30 cellular contexts compared by ENCODE assay signal in genomic region chr1:16307222-16307621, GRCh38.
"Had no signal": no experiment of that assay in that cellular context is flagged by ENCODE, and none has a peak within 500 bp of the region (broad histone marks: within the 10 kb centered on the region; RNA-seq: fewer than 3 reads in every experiment).

No MANE protein-coding gene starts in this region.

- H3K4me3 Mint-ChIP-seq: activated CD4-positive, alpha-beta memory T cell treated with anti-CD3 and anti-CD28 coated beads, Interleukin-2, amount 10 ng/mL, durations not matched to agents 7 days and 5 days; activated CD4-positive, alpha-beta T cell treated with anti-CD3 and anti-CD28 coated beads, Interleukin-2, amount 10 ng/mL, durations not matched to agents 24 days and 14 days; activated CD8-positive, alpha-beta memory T cell treated with anti-CD3 and anti-CD28 coated beads, Interleukin-2, amount 10 ng/mL, durations not matched to agents 7 days and 5 days; activated CD8-positive, alpha-beta T cell treated with anti-CD3 and anti-CD28 coated beads, Interleukin-2, amount 10 ng/mL, durations not matched to agents 7 days and 5 days; activated naive CD4-positive, alpha-beta T cell treated with anti-CD3 and anti-CD28 coated beads, Interleukin-2, amount 10 ng/mL, durations not matched to agents 7 days and 5 days; activated naive CD4-positive, alpha-beta T cell treated with anti-CD3 and anti-CD28 coated beads, Interleukin-2, amount 50 U/mL, for 24 hours; activated naive CD8-positive, alpha-beta T cell; activated naive CD8-positive, alpha-beta T cell treated with anti-CD3 and anti-CD28 coated beads, Interleukin-2, amount 10 ng/mL, durations not matched to agents 7 days and 5 days; activated naive CD8-positive, alpha-beta T cell treated with anti-CD3 and anti-CD28 coated beads, Interleukin-2, amount 50 U/mL, for 24 hours; activated T-cell treated with anti-CD3 and anti-CD28 coated beads, Interleukin-2, amount 50 U/mL, for 24 hours; brain; T-helper 1 cell treated with Interleukin-12 subunit alpha and Interleukin-12 subunit beta and Interleukin-4 antibody, amounts not matched to agents 30 μg/mL and 1 μg/mL, for 36 hours had no signal

- H3K4me1 Mint-ChIP-seq: activated CD4-positive, alpha-beta memory T cell treated with anti-CD3 and anti-CD28 coated beads, Interleukin-2, amount 10 ng/mL, durations not matched to agents 7 days and 5 days; activated CD4-positive, alpha-beta T cell treated with anti-CD3 and anti-CD28 coated beads, Interleukin-2, amount 10 ng/mL, durations not matched to agents 24 days and 14 days; activated CD8-positive, alpha-beta memory T cell treated with anti-CD3 and anti-CD28 coated beads, Interleukin-2, amount 10 ng/mL, durations not matched to agents 7 days and 5 days; activated naive CD4-positive, alpha-beta T cell treated with anti-CD3 and anti-CD28 coated beads, Interleukin-2, amount 10 ng/mL, durations not matched to agents 7 days and 5 days; activated naive CD4-positive, alpha-beta T cell treated with anti-CD3 and anti-CD28 coated beads, Interleukin-2, amount 50 U/mL, for 24 hours; activated naive CD8-positive, alpha-beta T cell treated with anti-CD3 and anti-CD28 coated beads, Interleukin-2, amount 10 ng/mL, durations not matched to agents 7 days and 5 days; activated naive CD8-positive, alpha-beta T cell treated with anti-CD3 and anti-CD28 coated beads, Interleukin-2, amount 50 U/mL, for 24 hours; brain had no signal

- H3K27ac ChIP-seq: ascending aorta, cardiac muscle cell, VCaP had no signal

- DNase-seq: activated CD4-positive, alpha-beta memory T cell treated with anti-CD3 and anti-CD28 coated beads, Interleukin-2, amount 10 ng/mL, durations not matched to agents 7 days and 5 days; activated CD4-positive, alpha-beta T cell treated with anti-CD3 and anti-CD28 coated beads for 4 hours; activated CD4-positive, alpha-beta T cell treated with anti-CD3 and anti-CD28 coated beads, Interleukin-2, amount 10 ng/mL, durations not matched to agents 24 days and 14 days; activated CD4-positive, alpha-beta T cell treated with anti-CD3 and anti-CD28 coated beads, Interleukin-2, amount 50 U/mL, for 48 hours; activated CD4-positive, CD25-positive, alpha-beta regulatory T cell; activated CD8-positive, alpha-beta memory T cell treated with anti-CD3 and anti-CD28 coated beads for 24 hours; activated CD8-positive, alpha-beta memory T cell treated with anti-CD3 and anti-CD28 coated beads, Interleukin-2, amount 10 ng/mL, durations not matched to agents 7 days and 5 days; activated CD8-positive, alpha-beta memory T cell treated with anti-CD3 and anti-CD28 coated beads, Interleukin-2, amount 50 U/mL, for 48 hours; activated CD8-positive, alpha-beta T cell treated with anti-CD3 and anti-CD28 coated beads, Interleukin-2, amount 10 ng/mL, durations not matched to agents 7 days and 5 days; activated effector memory CD4-positive, alpha-beta T cell treated with Interleukin-2 at 50 U/mL for 16 hours; activated gamma-delta T cell; activated naive CD4-positive, alpha-beta T cell treated with anti-CD3 and anti-CD28 coated beads, Interleukin-2, amount 10 ng/mL, durations not matched to agents 7 days and 5 days; activated naive CD4-positive, alpha-beta T cell treated with Interleukin-2 at 50 U/mL for 16 hours; activated naive CD8-positive, alpha-beta T cell treated with anti-CD3 and anti-CD28 coated beads, Interleukin-2, amount 10 ng/mL, durations not matched to agents 7 days and 5 days; activated naive CD8-positive, alpha-beta T cell treated with anti-CD3 and anti-CD28 coated beads, Interleukin-2, amount 50 U/mL, for 24 hours; activated T-cell treated with anti-CD3 and anti-CD28 coated beads, Interleukin-2, amount 50 U/mL, for 24 hours; activated T-cell treated with anti-CD3 and anti-CD28 coated beads, Interleukin-2, amount 50 U/mL, for 48 hours; amygdala; anterior cingulate cortex; central memory CD4-positive, alpha-beta T cell; T-helper 1 cell had no signal

- H3K27me3 Mint-ChIP-seq: activated CD4-positive, alpha-beta memory T cell treated with anti-CD3 and anti-CD28 coated beads, Interleukin-2, amount 10 ng/mL, durations not matched to agents 7 days and 5 days; activated CD4-positive, alpha-beta T cell treated with anti-CD3 and anti-CD28 coated beads, Interleukin-2, amount 10 ng/mL, durations not matched to agents 24 days and 14 days; activated CD8-positive, alpha-beta memory T cell treated with anti-CD3 and anti-CD28 coated beads, Interleukin-2, amount 10 ng/mL, durations not matched to agents 7 days and 5 days; activated naive CD4-positive, alpha-beta T cell treated with anti-CD3 and anti-CD28 coated beads, Interleukin-2, amount 10 ng/mL, durations not matched to agents 7 days and 5 days; activated naive CD4-positive, alpha-beta T cell treated with anti-CD3 and anti-CD28 coated beads, Interleukin-2, amount 50 U/mL, for 24 hours; activated naive CD8-positive, alpha-beta T cell; activated naive CD8-positive, alpha-beta T cell treated with anti-CD3 and anti-CD28 coated beads, Interleukin-2, amount 10 ng/mL, durations not matched to agents 7 days and 5 days; activated naive CD8-positive, alpha-beta T cell treated with anti-CD3 and anti-CD28 coated beads, Interleukin-2, amount 50 U/mL, for 24 hours; activated T-cell treated with anti-CD3 and anti-CD28 coated beads, Interleukin-2, amount 50 U/mL, for 24 hours had no signal

- H3K4me3 ChIP-seq: ascending aorta, cardiac muscle cell had no signal

- ATAC-seq: activated CD4-positive, CD25-positive, alpha-beta regulatory T cell treated with anti-CD3 and anti-CD28 coated beads, Interleukin-2, amount 50 U/mL, for 24 hours; activated CD8-positive, alpha-beta memory T cell treated with anti-CD3 and anti-CD28 coated beads, Interleukin-2, amount 10 ng/mL, durations not matched to agents 7 days and 5 days; activated CD8-positive, alpha-beta T cell treated with anti-CD3 and anti-CD28 coated beads, Interleukin-2, amount 10 ng/mL, durations not matched to agents 7 days and 5 days; activated naive CD8-positive, alpha-beta T cell treated with anti-CD3 and anti-CD28 coated beads, Interleukin-2, amount 50 U/mL, for 24 hours had no signal

- H3K9me3 Mint-ChIP-seq: activated CD4-positive, alpha-beta memory T cell treated with anti-CD3 and anti-CD28 coated beads, Interleukin-2, amount 10 ng/mL, durations not matched to agents 7 days and 5 days; activated CD4-positive, alpha-beta T cell treated with anti-CD3 and anti-CD28 coated beads, Interleukin-2, amount 10 ng/mL, durations not matched to agents 24 days and 14 days; activated naive CD4-positive, alpha-beta T cell treated with anti-CD3 and anti-CD28 coated beads, Interleukin-2, amount 10 ng/mL, durations not matched to agents 7 days and 5 days; activated naive CD4-positive, alpha-beta T cell treated with anti-CD3 and anti-CD28 coated beads, Interleukin-2, amount 50 U/mL, for 24 hours; activated naive CD8-positive, alpha-beta T cell treated with anti-CD3 and anti-CD28 coated beads, Interleukin-2, amount 10 ng/mL, durations not matched to agents 7 days and 5 days; activated naive CD8-positive, alpha-beta T cell treated with anti-CD3 and anti-CD28 coated beads, Interleukin-2, amount 50 U/mL, for 24 hours; activated T-cell treated with anti-CD3 and anti-CD28 coated beads, Interleukin-2, amount 50 U/mL, for 24 hours; activated T-helper 2 cell treated with anti-CD3 and anti-CD28 coated beads, Interferon-gamma antibody, Interleukin-2, Interleukin-4, amounts not matched to agents 10 μg/mL and 5 μg/mL and 100 μg/mL, durations not matched to agents 14 hours and 24 hours and 36 hours; T-helper 1 cell treated with Interleukin-12 subunit alpha and Interleukin-12 subunit beta and Interleukin-4 antibody, amounts not matched to agents 30 μg/mL and 1 μg/mL, for 36 hours had no signal

- H3K9me3 ChIP-seq: ascending aorta had no signal

- H3K27ac Mint-ChIP-seq: activated CD4-positive, alpha-beta memory T cell treated with anti-CD3 and anti-CD28 coated beads, Interleukin-2, amount 10 ng/mL, durations not matched to agents 7 days and 5 days; activated CD4-positive, alpha-beta T cell treated with anti-CD3 and anti-CD28 coated beads, Interleukin-2, amount 10 ng/mL, durations not matched to agents 24 days and 14 days; activated CD8-positive, alpha-beta memory T cell treated with anti-CD3 and anti-CD28 coated beads, Interleukin-2, amount 10 ng/mL, durations not matched to agents 7 days and 5 days; activated CD8-positive, alpha-beta T cell treated with anti-CD3 and anti-CD28 coated beads, Interleukin-2, amount 10 ng/mL, durations not matched to agents 7 days and 5 days; activated naive CD4-positive, alpha-beta T cell treated with anti-CD3 and anti-CD28 coated beads, Interleukin-2, amount 10 ng/mL, durations not matched to agents 7 days and 5 days; activated naive CD4-positive, alpha-beta T cell treated with anti-CD3 and anti-CD28 coated beads, Interleukin-2, amount 50 U/mL, for 24 hours; activated naive CD8-positive, alpha-beta T cell; activated naive CD8-positive, alpha-beta T cell treated with anti-CD3 and anti-CD28 coated beads, Interleukin-2, amount 10 ng/mL, durations not matched to agents 7 days and 5 days; activated naive CD8-positive, alpha-beta T cell treated with anti-CD3 and anti-CD28 coated beads, Interleukin-2, amount 50 U/mL, for 24 hours; activated T-cell treated with anti-CD3 and anti-CD28 coated beads, Interleukin-2, amount 50 U/mL, for 24 hours; activated T-helper 2 cell treated with anti-CD3 and anti-CD28 coated beads, Interferon-gamma antibody, Interleukin-2, Interleukin-4, amounts not matched to agents 10 μg/mL and 5 μg/mL and 100 μg/mL, durations not matched to agents 14 hours and 24 hours and 36 hours; brain; T-helper 1 cell treated with Interleukin-12 subunit alpha and Interleukin-12 subunit beta and Interleukin-4 antibody, amounts not matched to agents 30 μg/mL and 1 μg/mL, for 36 hours had no signal
